ENCODE assay signal across 29 cellular contexts in genomic region chr1:2948751-2949680, GRCh38.
DNase-seq lines count a peak whose midpoint lies in the region; ATAC-seq and TF ChIP-seq lines count a peak whose summit lies in the region.
"Had no signal": no experiment of that assay in that cellular context is flagged by ENCODE, and none has a peak within 500 bp of the region (broad histone marks: within the 10 kb centered on the region; RNA-seq: fewer than 3 reads in every experiment).

No MANE protein-coding gene starts in this region.

- peak overlapping the region; percentile 72 for H3K27ac Mint-ChIP-seq in memory B cell
- H3K27ac Mint-ChIP-seq: activated CD4-positive, alpha-beta memory T cell treated with anti-CD3 and anti-CD28 coated beads for 36 hours; activated naive CD8-positive, alpha-beta T cell; activated T-helper 2 cell treated with anti-CD3 and anti-CD28 coated beads, Interferon-gamma antibody, Interleukin-2, Interleukin-4, amounts not matched to agents 10 μg/mL and 5 μg/mL and 100 μg/mL, durations not matched to agents 14 hours and 24 hours and 36 hours; CD4-positive, CD25-positive, alpha-beta regulatory T cell; T-helper 17 cell had no signal

- no peak overlapping the region for H3K4me3 Mint-ChIP-seq in memory B cell
- H3K4me3 Mint-ChIP-seq: activated CD4-positive, alpha-beta memory T cell treated with anti-CD3 and anti-CD28 coated beads for 36 hours; activated naive CD8-positive, alpha-beta T cell; CD4-positive, CD25-positive, alpha-beta regulatory T cell; central memory CD8-positive, alpha-beta T cell; stimulated activated memory B cell treated with anti-CD40 and anti-IgM and Interleukin-4, amounts not matched to agents 10 μg/mL and 1 μg/mL and 100 μg/mL, for 72 hours; T-helper 17 cell had no signal

- no peak for TF ChIP-seq CTCF in spleen (IDR thresholded peaks at IDR 0.05 in 8 of 11, conservative IDR thresholded peaks at IDR 0.05 in 3 of 11)

- peaks cover 8% of the 10 kb centered on the region for H3K36me3 Mint-ChIP-seq in memory B cell
- H3K36me3 Mint-ChIP-seq: activated CD4-positive, alpha-beta memory T cell treated with anti-CD3 and anti-CD28 coated beads for 36 hours; CD4-positive, CD25-positive, alpha-beta regulatory T cell had no signal

- WGBS in spleen, 5 donors = 86 to 93% (median 89%) methylated on average over 21 to 27 of the region's 31 CpGs

- H3K36me3 ChIP-seq in spleen = no peaks in the 10 kb centered on the region
- H3K36me3 ChIP-seq: ovary had no signal

- H3K4me1 ChIP-seq in spleen = peaks cover 0 to 8% (median 3%) of the 10 kb centered on the region in 6 donors

- H3K27me3 Mint-ChIP-seq in memory B cell = no peaks in the 10 kb centered on the region
- H3K27me3 Mint-ChIP-seq: CD4-positive, CD25-positive, alpha-beta regulatory T cell had no signal

- peaks cover 0 to 27% (median 18%) of the 10 kb centered on the region in 8 donors for H3K9me3 ChIP-seq in spleen
- H3K9me3 ChIP-seq: ovary, SK-N-SH had no signal

- DNase-seq in amygdala (lab: John Stamatoyannopoulos, UW) = peak in 31 of 56 donors; percentile 11 to 79 (median 42)
- no peak for DNase-seq in memory B cell (ENCODE audit: low spot score in 2 of 2)
- DNase-seq in spleen = peak; percentile 63
- no peak for DNase-seq in NCI-H1048 (lab: John Stamatoyannopoulos, UW)
- no peak for DNase-seq in NCI-H1694 (lab: John Stamatoyannopoulos, UW)
- DNase-seq: activated CD4-positive, alpha-beta memory T cell treated with anti-CD3 and anti-CD28 coated beads for 36 hours; activated CD4-positive, CD25-positive, alpha-beta regulatory T cell treated with anti-CD3 and anti-CD28 coated beads, Interleukin-2, amount 50 U/mL, for 72 hours; activated CD8-positive, alpha-beta memory T cell treated with anti-CD3 and anti-CD28 coated beads, Interleukin-2, amount 50 U/mL, for 48 hours; CD4-positive, CD25-positive, alpha-beta regulatory T cell; EL; GM23248; mesendoderm; NCI-H1436 treated with DMSO at 0.1 percent for 48 hours; NCI-H446 treated with DMSO at 0.1 percent for 48 hours; ovary; SK-N-SH; stimulated activated CD4-positive, alpha-beta T cell treated with anti-CD3 and anti-CD28 coated beads, Interleukin-4, amount 100 ng/mL, for 4 hours had no signal

- intact Hi-C loops in spleen (cut with DNase I; ENCODE audit: low total_unique reads) = no loop called here

- H3K27ac ChIP-seq in cingulate gyrus (ENCODE audit: low read depth, low read length) = peak overlapping the region; percentile 83
- H3K27ac ChIP-seq in spleen = no peak overlapping the region
- H3K27ac ChIP-seq: GM23248, HL-60, ovary, RWPE1 had no signal

- no peak overlapping the region for H3K4me3 ChIP-seq in spleen
- H3K4me3 ChIP-seq: GM12878, GM23248, ovary had no signal

- peaks cover 0 to 58% (median 7%) of the 10 kb centered on the region in 7 donors for H3K27me3 ChIP-seq in spleen (replicated peaks in 1 of 7)
- H3K27me3 ChIP-seq: ovary had no signal

- H3K4me1 Mint-ChIP-seq in memory B cell = peaks cover 21% of the 10 kb centered on the region
- H3K4me1 Mint-ChIP-seq: CD4-positive, CD25-positive, alpha-beta regulatory T cell; central memory CD8-positive, alpha-beta T cell; T-helper 17 cell had no signal

- TF ChIP-seq POLR2A in spleen (IDR thresholded peaks at IDR 0.05) = no peak

- ATAC-seq in memory B cell (ENCODE audit: low read depth) (no peak), HG03457 (IDR thresholded peaks at IDR 0.05; ENCODE audit: unreplicated experiment) (no peak), HG02981 (IDR thresholded peaks at IDR 0.05; ENCODE audit: unreplicated experiment) (no peak)
- ATAC-seq: GM12878, sciatic nerve, T-helper 17 cell had no signal

- peaks cover 6% of the 10 kb centered on the region for H3K9me3 Mint-ChIP-seq in memory B cell

Comparison
In these comparisons a context has a peak if more than half of its experiments do, and no peak if none do; other contexts are left out.
1. DNase-seq: peak in amygdala (31 of 56) and spleen (single experiment); none in memory B cell (0 of 2), NCI-H1048 (single experiment) and NCI-H1694 (single experiment).